In the genomic region with DNA sequence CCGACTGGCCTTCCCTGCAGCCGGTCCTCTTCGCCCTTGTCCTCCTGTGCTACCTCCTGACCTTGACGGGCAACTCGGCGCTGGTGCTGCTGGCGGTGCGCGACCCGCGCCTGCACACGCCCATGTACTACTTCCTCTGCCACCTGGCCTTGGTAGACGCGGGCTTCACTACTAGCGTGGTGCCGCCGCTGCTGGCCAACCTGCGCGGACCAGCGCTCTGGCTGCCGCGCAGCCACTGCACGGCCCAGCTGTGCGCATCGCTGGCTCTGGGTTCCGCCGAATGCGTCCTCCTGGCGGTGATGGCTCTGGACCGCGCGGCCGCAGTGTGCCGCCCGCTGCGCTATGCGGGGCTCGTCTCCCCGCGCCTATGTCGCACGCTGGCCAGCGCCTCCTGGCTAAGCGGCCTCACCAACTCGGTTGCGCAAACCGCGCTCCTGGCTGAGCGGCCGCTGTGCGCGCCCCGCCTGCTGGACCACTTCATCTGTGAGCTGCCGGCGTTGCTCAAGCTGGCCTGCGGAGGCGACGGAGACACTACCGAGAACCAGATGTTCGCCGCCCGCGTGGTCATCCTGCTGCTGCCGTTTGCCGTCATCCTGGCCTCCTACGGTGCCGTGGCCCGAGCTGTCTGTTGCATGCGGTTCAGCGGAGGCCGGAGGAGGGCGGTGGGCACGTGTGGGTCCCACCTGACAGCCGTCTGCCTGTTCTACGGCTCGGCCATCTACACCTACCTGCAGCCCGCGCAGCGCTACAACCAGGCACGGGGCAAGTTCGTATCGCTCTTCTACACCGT, we compare ENCODE assay signal across 9 cellular contexts. TPM values are rescaled to one million over a fixed set of nuclear protein-coding genes. Genes with fewer than 3 reads are reported as not detected.
A peak's percentile ranks its signal among the peaks of the same experiment; 100 is the strongest.
DNase-seq lines count a peak whose midpoint lies in the region; ATAC-seq, FAIRE-seq and TF ChIP-seq lines count a peak whose summit lies in the region.
"Had no signal": no experiment of that assay in that cellular context is flagged by ENCODE, and none has a peak within 500 bp of the region (broad histone marks: within the 10 kb centered on the region; RNA-seq: fewer than 3 reads in every experiment).

No MANE protein-coding gene starts in this region.

- peak; percentile 49 for ATAC-seq in GM19023 (IDR thresholded peaks at IDR 0.05; ENCODE audit: unreplicated experiment)

- no peak overlapping the region for H2AK5ac ChIP-seq in H1 (ENCODE audit: low read depth, low read length)

- TF ChIP-seq POLR2A in H1 (IDR thresholded peaks at IDR 0.05; ENCODE audit: control extremely low read depth in 1 of 2, low read depth in 2 of 2, low read length in 2 of 2), result no peak
- no peak for TF ChIP-seq POLR2A in thyroid gland (IDR thresholded peaks at IDR 0.05)

- H3K23ac ChIP-seq in H1 (ENCODE audit: insufficient read length), result no peak overlapping the region

- peak; percentile 8 for DNase-seq in T-helper 2 cell treated with Interferon-gamma antibody and Interleukin-4, amounts not matched to agents 5 μg/mL and 100 μg/mL, for 36 hours (ENCODE audit: low spot score)
- DNase-seq in H1 (ENCODE audit: low read depth in 1 of 2, low spot score in 2 of 2) (peak; percentile 49 to 85), thyroid gland (peak; percentile 49 to 51), epidermal melanocyte (ENCODE audit: insufficient read length, low spot score) (no peak), MV-4-11 (lab: John Stamatoyannopoulos, UW) (no peak), DMS153 (lab: John Stamatoyannopoulos, UW) (no peak)

- CTCF ChIA-PET in H1 (lab: Charles Lee; ENCODE audit: partially characterized antibody), result interaction anchor here (0.6 to 1.0 kb wide), 3 partner anchors 21 to 137 kb away, joined by 3 to 4 read pairs (median 3); no protein-coding TSS in a partner anchor

- peak overlapping the region; percentile 39 for H3K27ac Mint-ChIP-seq in T-helper 2 cell treated with Interferon-gamma antibody and Interleukin-4, amounts not matched to agents 5 μg/mL and 100 μg/mL, for 36 hours

- H4K8ac ChIP-seq in H1 (ENCODE audit: extremely low read depth, insufficient read depth, low read length), result 0 out of 2 replicates have a peak overlapping the region, but pooled peaks have one; percentile 36

- 3% methylated on average over 76 of the region's 83 CpGs; no CpG with 5 or more reads in 1 of the 2 experiments for WGBS in H1 (ENCODE audit: extremely low coverage in 1 of 2, insufficient coverage in 1 of 2, insufficient read length in 1 of 2, insufficient replicate concordance in 2 of 2, low coverage in 1 of 2, low lambda C conversion rate in 2 of 2, missing lambda C conversion rate in 1 of 2), 2 experiments
- 1% methylated on average over 67 to 73 of the region's 83 CpGs for WGBS in mesodermal cell (ENCODE audit: insufficient coverage in 2 of 2), 2 experiments
- 3 to 4% methylated on average over 23 to 44 of the region's 83 CpGs for WGBS in thyroid gland, 2 donors

- H3K4ac ChIP-seq in H1 (replicated peaks; ENCODE audit: insufficient read length, low read depth, low read length), result no peak overlapping the region

- H2BK12ac ChIP-seq in H1 (ENCODE audit: low read depth, low read length), result peak overlapping the region; percentile 85; the same call in 1 of the 2 replicates

- no peaks in the 10 kb centered on the region; a peak in 1 of 8 replicates for H3K36me3 ChIP-seq in H1 (ENCODE audit: control insufficient read depth in 2 of 4, insufficient read depth in 4 of 4, low read length in 3 of 4)
- H3K36me3 ChIP-seq in mesodermal cell (ENCODE audit: control insufficient read depth, insufficient read depth, low read length), result no peaks in the 10 kb centered on the region
- H3K36me3 ChIP-seq in thyroid gland, result no peaks in the 10 kb centered on the region

- no peaks in the 10 kb centered on the region for H3K79me2 ChIP-seq in H1 (ENCODE audit: control insufficient read depth in 1 of 2, insufficient read depth in 2 of 2, low read length in 2 of 2)

- H3K18ac ChIP-seq in H1 (ENCODE audit: extremely low read depth, low read length), result peak overlapping the region; percentile 73; the same call in 1 of the 2 replicates

- H3K23me2 ChIP-seq in H1 (ENCODE audit: low read depth, low read length), result peaks cover 11% of the 10 kb centered on the region

- intact Hi-C loops in thyroid gland (cut with DNase I), result no loop called here

- FAIRE-seq in H1 (lab: Jason Lieb, UNC), result no peak

- H2BK20ac ChIP-seq in H1 (ENCODE audit: low read length), result peak overlapping the region; percentile 66; the same call in 1 of the 2 replicates

- no peaks in the 10 kb centered on the region for H3K9me3 Mint-ChIP-seq in T-helper 2 cell treated with Interferon-gamma antibody and Interleukin-4, amounts not matched to agents 5 μg/mL and 100 μg/mL, for 36 hours

- POLR2A ChIA-PET in H1 (lab: Charles Lee; ENCODE audit: partially characterized antibody), result interaction anchor here (1.0 to 2.0 kb wide), 2 partner anchors 12 to 45 kb away, joined by 4 to 9 read pairs; no protein-coding TSS in a partner anchor

- TF ChIP-seq CTCF in H1 (IDR thresholded peaks at IDR 0.05; ENCODE audit: control extremely low read depth in 1 of 3, insufficient read depth in 1 of 3, low read depth in 1 of 3, low read length in 3 of 3), result peak; percentile 16 to 42 (median 33)
- peak in 1 of 6 experiments; percentile 3 for TF ChIP-seq CTCF in thyroid gland (IDR thresholded peaks at IDR 0.05)

- no peak overlapping the region for H2BK120ac ChIP-seq in H1 (replicated peaks; ENCODE audit: low read depth, low read length)

- peak overlapping the region; percentile 59; the same call in 1 of the 2 replicates for H2AFZ ChIP-seq in H1 (ENCODE audit: low read length)

- H3K4me3 Mint-ChIP-seq in T-helper 2 cell treated with Interferon-gamma antibody and Interleukin-4, amounts not matched to agents 5 μg/mL and 100 μg/mL, for 36 hours, result peak overlapping the region; percentile 60

- no peaks in the 10 kb centered on the region; a peak in 1 of 4 replicates for H3K9me3 ChIP-seq in H1 (ENCODE audit: insufficient read depth in 2 of 2, low read depth in 1 of 2, low read length in 1 of 2)
- no peaks in the 10 kb centered on the region for H3K9me3 ChIP-seq in mesodermal cell (ENCODE audit: control insufficient read depth, low read length)
- H3K9me3 ChIP-seq in thyroid gland, result no peaks in the 10 kb centered on the region

- H3K9ac ChIP-seq in H1 (replicated peaks in 1 of 4; ENCODE audit: extremely low read depth in 1 of 4, low read depth in 3 of 4, low read length in 3 of 4), result no peak overlapping the region

- H4K20me1 ChIP-seq in H1 (replicated peaks in 1 of 2; ENCODE audit: control insufficient read depth in 1 of 2, insufficient read depth in 2 of 2, low read length in 2 of 2), result no peaks in the 10 kb centered on the region

- H3K79me1 ChIP-seq in H1 (ENCODE audit: low read depth, low read length), result no peaks in the 10 kb centered on the region

- H4K5ac ChIP-seq in H1 (ENCODE audit: insufficient read length, low read depth, low read length), result no peak overlapping the region

- H3K4me3 ChIP-seq in H1 (ENCODE audit: extremely low read depth in 1 of 4, insufficient read depth in 2 of 4, low read depth in 3 of 4, low read length in 4 of 4) (peak overlapping the region; percentile 36 to 55 (median 46)), mesodermal cell (ENCODE audit: extremely low read depth, insufficient read depth, low read length, poor library complexity, severe bottlenecking) (peak overlapping the region; percentile 9), thyroid gland (replicated peaks in 1 of 3) (peak overlapping the region in 1 of 3 donors; percentile 16)

- peak overlapping the region; percentile 19; the same call in 1 of the 2 replicates for H2BK15ac ChIP-seq in H1 (ENCODE audit: low read length)

- H3K4me2 ChIP-seq in H1 (ENCODE audit: insufficient read depth in 1 of 2, low read depth in 2 of 2, low read length in 2 of 2), result peak overlapping the region; percentile 75 to 96

- H3K36me3 Mint-ChIP-seq in T-helper 2 cell treated with Interferon-gamma antibody and Interleukin-4, amounts not matched to agents 5 μg/mL and 100 μg/mL, for 36 hours (ENCODE audit: low read depth), result no peaks in the 10 kb centered on the region

- H3K27ac ChIP-seq in H1 (ENCODE audit: low read depth, low read length) (no peak overlapping the region), mesodermal cell (ENCODE audit: low read depth, low read length, severe bottlenecking) (no peak overlapping the region), thyroid gland (no peak overlapping the region)

- peak overlapping the region; percentile 40; the same call in 1 of the 2 replicates for H2BK5ac ChIP-seq in H1 (ENCODE audit: low read depth, low read length)

- H3K27me3 ChIP-seq in H1 (replicated peaks in 1 of 4; ENCODE audit: control insufficient read depth in 3 of 4, extremely low read depth in 1 of 4, insufficient read depth in 3 of 4, low read length in 3 of 4) (peaks cover 26 to 51% (median 45%) of the 10 kb centered on the region in 4 experiments), thyroid gland (peaks cover 13% of the 10 kb centered on the region)

- H3K4me1 ChIP-seq in H1 (replicated peaks in 1 of 4; ENCODE audit: control insufficient read depth in 3 of 4, insufficient read depth in 4 of 4, low read length in 3 of 4), result peaks cover 4 to 17% (median 12%) of the 10 kb centered on the region in 4 experiments
- no peaks in the 10 kb centered on the region for H3K4me1 ChIP-seq in mesodermal cell (ENCODE audit: control insufficient read depth, insufficient read depth, low read length, poor library complexity, severe bottlenecking)
- peaks cover 10 to 12% of the 10 kb centered on the region in 2 donors for H3K4me1 ChIP-seq in thyroid gland

- no peak overlapping the region for H3K14ac ChIP-seq in H1 (ENCODE audit: insufficient read length)

- peak in 1 of 2 experiments; percentile 20; a peak in 3 of 4 replicates for TF ChIP-seq RAD21 in H1 (IDR thresholded peaks at IDR 0.05 in 1 of 2, conservative IDR thresholded peaks at IDR 0.05 in 1 of 2; ENCODE audit: low read depth in 2 of 2, low read length in 2 of 2)

- no peak overlapping the region for H3K56ac ChIP-seq in H1 (replicated peaks; ENCODE audit: insufficient read length, low read depth, low read length)

- H3K4me1 Mint-ChIP-seq in T-helper 2 cell treated with Interferon-gamma antibody and Interleukin-4, amounts not matched to agents 5 μg/mL and 100 μg/mL, for 36 hours (ENCODE audit: low read depth), result peaks cover 12% of the 10 kb centered on the region

- peaks cover 79% of the 10 kb centered on the region for H3K27me3 Mint-ChIP-seq in T-helper 2 cell treated with Interferon-gamma antibody and Interleukin-4, amounts not matched to agents 5 μg/mL and 100 μg/mL, for 36 hours (ENCODE audit: low read depth)

- H4K91ac ChIP-seq in H1 (replicated peaks; ENCODE audit: insufficient read length, low read length), result no peak overlapping the region

- TF ChIP-seq EP300 in H1 (IDR thresholded peaks at IDR 0.05; ENCODE audit: borderline replicate concordance in 1 of 2, low read depth in 2 of 2, low read length in 2 of 2), result no peak

RNA-seq across cellular contexts. Expression of a gene that starts 6.1 kb away (rescaled TPM):
- total RNA-seq in H1 (2021; fragmentation: NEBNext Ultra II Directional; extraction: Animal tissue kit (Norgen Biotek cat#: 25700)), result not detected in 2 replicates
- 0.23 TPM in 1 of 2 replicates, not detected in the other for polyA plus RNA-seq in H1 (2011; rRNA removed)
- 0.14 TPM for polyA plus RNA-seq in H1 (2011; cell fraction: cytosol; rRNA removed)
- not detected for polyA plus RNA-seq in H1 (2011; cell fraction: nucleus; rRNA removed)
- polyA plus RNA-seq in H1 (2012, experiment 1 of 2), result 0.29 to 0.54 TPM (median 0.32 TPM) in 3 of 4 replicates, not detected in the other
- not detected for polyA plus RNA-seq in H1 (2012, experiment 2 of 2)
- polyA plus RNA-seq in H1 (2013, experiment 1 of 2), result not detected
- not detected for polyA plus RNA-seq in H1 (2013, experiment 2 of 2)
- polyA minus RNA-seq in H1 (2011; rRNA and poly(A)+ RNA removed), result 0.16 TPM in 1 of 2 replicates, not detected in the other
- polyA minus RNA-seq in H1 (2011; cell fraction: cytosol; rRNA and poly(A)+ RNA removed), result not detected
- polyA minus RNA-seq in H1 (2011; cell fraction: nucleus; rRNA and poly(A)+ RNA removed), result not detected
- 0.44 TPM for polyA plus RNA-seq in mesodermal cell (2013, experiment 1 of 2)
- not detected for polyA plus RNA-seq in mesodermal cell (2013, experiment 2 of 2)
- 1 to 10 TPM in 1 of 4 donors, under 1 TPM in 1, not detected in 2; 0.93 to 1.5 TPM for total RNA-seq in thyroid gland

RNA-seq across cellular contexts. Expression of a gene that starts 31.5 kb away (rescaled TPM):
- total RNA-seq in H1 (2021; fragmentation: NEBNext Ultra II Directional; extraction: Animal tissue kit (Norgen Biotek cat#: 25700)), result not detected in 2 replicates
- polyA plus RNA-seq in H1 (2011; rRNA removed), result not detected in 2 replicates
- not detected for polyA plus RNA-seq in H1 (2011; cell fraction: cytosol; rRNA removed)
- not detected for polyA plus RNA-seq in H1 (2011; cell fraction: nucleus; rRNA removed)
- polyA plus RNA-seq in H1 (2012, experiment 1 of 2), result 1.3 to 1.7 TPM (median 1.6 TPM) in 4 replicates
- polyA plus RNA-seq in H1 (2012, experiment 2 of 2), result not detected
- polyA plus RNA-seq in H1 (2013, experiment 1 of 2), result not detected
- polyA plus RNA-seq in H1 (2013, experiment 2 of 2), result not detected
- polyA minus RNA-seq in H1 (2011; rRNA and poly(A)+ RNA removed), result not detected in 2 replicates
- not detected for polyA minus RNA-seq in H1 (2011; cell fraction: cytosol; rRNA and poly(A)+ RNA removed)
- polyA minus RNA-seq in H1 (2011; cell fraction: nucleus; rRNA and poly(A)+ RNA removed), result not detected
- polyA plus RNA-seq in mesodermal cell (2013, experiment 1 of 2), result not detected
- not detected for polyA plus RNA-seq in mesodermal cell (2013, experiment 2 of 2)
- total RNA-seq in thyroid gland, result not detected
- total RNA-seq: M059J had no signal

Comparison
In these comparisons a context has a peak if more than half of its experiments do, and no peak if none do; other contexts are left out.
1. DNase-seq: peak in T-helper 2 cell treated with Interferon-gamma antibody and Interleukin-4, amounts not matched to agents 5 μg/mL and 100 μg/mL, for 36 hours (single experiment), H1 (2 of 2) and thyroid gland (2 of 2); none in epidermal melanocyte (single experiment), MV-4-11 (single experiment) and DMS153 (single experiment).